Comparison of ENCODE assay signal across 1 cellular context in genomic region chr2:68943581-68944568, GRCh38.
A peak's percentile ranks its signal among the peaks of the same experiment; 100 is the strongest.
TF ChIP-seq lines count a peak whose summit lies in the region.

No MANE protein-coding gene starts in this region.

TF ChIP-seq in HepG2, 621 proteins besides CTCF, POLR2A, EP300 and RAD21 (continued from another document and continues in another):
- TF ChIP-seq KIAA2018 (CRISPR knock-in tag; IDR thresholded peaks at IDR 0.05; ENCODE audit: borderline replicate concordance) (no peak), SMAD9 (CRISPR knock-in tag; IDR thresholded peaks at IDR 0.05) (no peak), ATF7-NPFF (CRISPR knock-in tag; IDR thresholded peaks at IDR 0.05; ENCODE audit: low read depth) (no peak), RBFOX2 (IDR thresholded peaks at IDR 0.05; ENCODE audit: low read depth, low read length) (no peak), ZNF44 (CRISPR knock-in tag; IDR thresholded peaks at IDR 0.05) (no peak), ZFX (CRISPR knock-in tag; IDR thresholded peaks at IDR 0.05; ENCODE audit: low read depth) (peak; percentile 59), CEBPB (IDR thresholded peaks at IDR 0.05; ENCODE audit: borderline replicate concordance, low read depth, low read length) (no peak), ZNF766 (CRISPR knock-in tag; IDR thresholded peaks at IDR 0.05; ENCODE audit: borderline replicate concordance) (no peak), DBP (CRISPR knock-in tag; IDR thresholded peaks at IDR 0.05; ENCODE audit: not compliant biosample characterization) (no peak), GTF3A (CRISPR knock-in tag; conservative IDR thresholded peaks at IDR 0.05) (no peak), MATR3 (CRISPR knock-in tag; IDR thresholded peaks at IDR 0.05) (no peak), NKX3-1 (CRISPR knock-in tag; IDR thresholded peaks at IDR 0.05) (no peak), ZNF704 (CRISPR knock-in tag; IDR thresholded peaks at IDR 0.05; ENCODE audit: borderline replicate concordance) (0 out of 2 replicates have a peak, but pooled peaks have one; percentile 74), ZNF660 (CRISPR knock-in tag; IDR thresholded peaks at IDR 0.05; ENCODE audit: borderline replicate concordance, low read depth) (no peak), MEIS2 (CRISPR knock-in tag; IDR thresholded peaks at IDR 0.05) (no peak), ZKSCAN5 (CRISPR knock-in tag; IDR thresholded peaks at IDR 0.05) (no peak), ZBTB46 (CRISPR knock-in tag; IDR thresholded peaks at IDR 0.05; ENCODE audit: borderline replicate concordance) (no peak), ZBED4 (CRISPR knock-in tag; IDR thresholded peaks at IDR 0.05; ENCODE audit: borderline replicate concordance) (no peak), ZSCAN20 (CRISPR knock-in tag; IDR thresholded peaks at IDR 0.05; ENCODE audit: borderline replicate concordance) (no peak), FOXP4 (CRISPR knock-in tag; IDR thresholded peaks at IDR 0.05) (no peak), TAF15 (IDR thresholded peaks at IDR 0.05; ENCODE audit: low read depth, low read length, poor library complexity, severe bottlenecking) (no peak), ARNTL (CRISPR knock-in tag; IDR thresholded peaks at IDR 0.05) (no peak; the same call in 1 of the 2 replicates), DDIT3 (CRISPR knock-in tag; IDR thresholded peaks at IDR 0.05) (no peak), SRSF1 (optimal IDR thresholded peaks at IDR 0.05; ENCODE audit: low read depth, low read length) (no peak), ZNF121 (CRISPR knock-in tag; IDR thresholded peaks at IDR 0.05) (no peak), ARID2 (CRISPR knock-in tag; IDR thresholded peaks at IDR 0.05; ENCODE audit: borderline replicate concordance) (no peak), ZNF143 (CRISPR knock-in tag; IDR thresholded peaks at IDR 0.05) (no peak), RXRB (CRISPR knock-in tag; IDR thresholded peaks at IDR 0.05; ENCODE audit: borderline replicate concordance) (no peak), ZNF547 (CRISPR knock-in tag; IDR thresholded peaks at IDR 0.05) (peak; percentile 60; the same call in 1 of the 2 replicates), YEATS4 (CRISPR knock-in tag; IDR thresholded peaks at IDR 0.05; ENCODE audit: borderline replicate concordance) (peak; percentile 44; the same call in 1 of the 2 replicates), ZNF598 (CRISPR knock-in tag; IDR thresholded peaks at IDR 0.05; ENCODE audit: borderline replicate concordance) (peak; percentile 71; the same call in 1 of the 2 replicates), PRDM10 (CRISPR knock-in tag; IDR thresholded peaks at IDR 0.05; ENCODE audit: low read depth) (0 out of 2 replicates have a peak, but pooled peaks have one; percentile 26), ZGPAT (CRISPR knock-in tag; IDR thresholded peaks at IDR 0.05) (no peak), SNAI1 (CRISPR knock-in tag; IDR thresholded peaks at IDR 0.05; ENCODE audit: borderline replicate concordance) (no peak)
